Comparison of ENCODE assay signal across 8 cellular contexts in genomic region chr4:184347251-184348239, GRCh38.
DNase-seq lines count a peak whose midpoint lies in the region; ATAC-seq and TF ChIP-seq lines count a peak whose summit lies in the region.

No MANE protein-coding gene starts in this region.

- no peak overlapping the region for H3K27ac Mint-ChIP-seq in chondrocyte (ENCODE audit: unreplicated experiment)

- POLR2A ChIA-PET in OCI-LY7 (lab: Charles Lee), result interaction anchor here (0.6 to 7.5 kb wide), 36 partner anchors 7 to 302 kb away, joined by 3 to 67 read pairs (median 5); partner anchors contain the start of genes CASP3, IRF2 and PRIMPOL

- H3K4me1 ChIP-seq in OCI-LY7 (ENCODE audit: insufficient read depth, low read length, poor library complexity, severe bottlenecking), result peaks cover 67% of the 10 kb centered on the region
- peaks cover 24% of the 10 kb centered on the region for H3K4me1 ChIP-seq in parathyroid adenoma

- peak; percentile 53 for DNase-seq in AG20443 (ENCODE audit: low spot score)
- DNase-seq in OCI-LY7 (ENCODE audit: low spot score), result peak; percentile 89
- DNase-seq in foreskin fibroblast, result peak; percentile 59 to 69
- DNase-seq in chondrocyte (ENCODE audit: low spot score), result no peak
- DNase-seq in mesenteric fat pad (ENCODE audit: low spot score), result no peak

- H3K4me1 Mint-ChIP-seq in chondrocyte (ENCODE audit: low read depth), result peaks cover 17% of the 10 kb centered on the region

- no peaks in the 10 kb centered on the region for H4K20me1 ChIP-seq in OCI-LY7 (ENCODE audit: insufficient read depth, low read length)

- no peaks in the 10 kb centered on the region for H3K36me3 Mint-ChIP-seq in chondrocyte (ENCODE audit: low read depth)

- H3K79me2 ChIP-seq in OCI-LY7 (ENCODE audit: insufficient read depth, low read depth, low read length) (no peaks in the 10 kb centered on the region), parathyroid adenoma (no peaks in the 10 kb centered on the region)

- H3K36me3 ChIP-seq in OCI-LY7 (ENCODE audit: insufficient read depth, low read length) (no peaks in the 10 kb centered on the region), parathyroid adenoma (ENCODE audit: control insufficient read depth, insufficient read depth, low read length) (no peaks in the 10 kb centered on the region)

- no peaks in the 10 kb centered on the region for H3K9me3 ChIP-seq in OCI-LY7 (ENCODE audit: low read length)
- H3K9me3 ChIP-seq in parathyroid adenoma (ENCODE audit: control insufficient read depth, low read length), result no peaks in the 10 kb centered on the region

- no peaks in the 10 kb centered on the region for H3K27me3 ChIP-seq in parathyroid adenoma (ENCODE audit: control insufficient read depth, insufficient read depth, low read length)

- CTCF ChIA-PET in OCI-LY7 (lab: Charles Lee; ENCODE audit: unreplicated experiment), result interaction anchor here (0.5 to 1.9 kb wide), 11 partner anchors 10 to 189 kb away, joined by 3 to 9 read pairs (median 3); no protein-coding TSS in a partner anchor

- H3K4me3 ChIP-seq in OCI-LY7 (ENCODE audit: low read depth, low read length, poor library complexity, severe bottlenecking) (peak overlapping the region; percentile 57), foreskin fibroblast (ENCODE audit: low read depth in 1 of 2, low read length in 2 of 2) (no peak overlapping the region), parathyroid adenoma (ENCODE audit: low read depth, low read length) (no peak overlapping the region)

- H3K4me2 ChIP-seq in OCI-LY7 (ENCODE audit: low read length) (peak overlapping the region; percentile 92), parathyroid adenoma (ENCODE audit: low read length) (peak overlapping the region; percentile 55)

- H3K9me2 ChIP-seq in OCI-LY7 (ENCODE audit: insufficient read depth, low read length), result no peaks in the 10 kb centered on the region

- H3K9ac ChIP-seq in parathyroid adenoma, result no peak overlapping the region

- no peaks in the 10 kb centered on the region for H3K27me3 Mint-ChIP-seq in chondrocyte (ENCODE audit: low read depth)

- no TSS peak for BruUV-seq in OCI-LY7 (replicated peaks; lab: Mats Ljungman, UMichigan)

- intact Hi-C loops in OCI-LY7 (cut with micrococcal nuclease; ENCODE audit: unreplicated experiment), result loop anchor here (1.0 to 2.0 kb wide), 6 partner anchors 37 to 189 kb away; no protein-coding TSS in a partner anchor

- no peak for TF ChIP-seq CTCF in OCI-LY7 (conservative IDR thresholded peaks at IDR 0.05; ENCODE audit: low read length)
- TF ChIP-seq CTCF in foreskin fibroblast (IDR thresholded peaks at IDR 0.05; ENCODE audit: low read depth, low read length), result no peak
- no peak for TF ChIP-seq CTCF in parathyroid adenoma (IDR thresholded peaks at IDR 0.05)
- TF ChIP-seq CTCF in chondrocyte (IDR thresholded peaks at IDR 0.05), result no peak

- H3K9me3 Mint-ChIP-seq in chondrocyte (ENCODE audit: low read depth), result peaks cover 4% of the 10 kb centered on the region

- peak overlapping the region; percentile 48 for H2AFZ ChIP-seq in OCI-LY7 (ENCODE audit: low read length)
- H2AFZ ChIP-seq in parathyroid adenoma, result peak overlapping the region; percentile 74

- H3K27ac ChIP-seq in OCI-LY7 (ENCODE audit: low read depth, low read length, poor library complexity, severe bottlenecking) (peak overlapping the region; percentile 85), parathyroid adenoma (peak overlapping the region; percentile 73)

- peak; percentile 77 for ATAC-seq in GM19324 (IDR thresholded peaks at IDR 0.05; ENCODE audit: low FRiP score, unreplicated experiment)
- ATAC-seq in HG03196 (IDR thresholded peaks at IDR 0.05; ENCODE audit: unreplicated experiment), result peak; percentile 70

- H3K4me3 Mint-ChIP-seq in chondrocyte (ENCODE audit: unreplicated experiment), result no peak overlapping the region

Comparison
In these comparisons a context has a peak if more than half of its experiments do, and no peak if none do; other contexts are left out.
1. DNase-seq: peak in AG20443 (single experiment), OCI-LY7 (single experiment) and foreskin fibroblast (2 of 2); none in chondrocyte (single experiment) and mesenteric fat pad (single experiment).